In the genomic region with DNA sequence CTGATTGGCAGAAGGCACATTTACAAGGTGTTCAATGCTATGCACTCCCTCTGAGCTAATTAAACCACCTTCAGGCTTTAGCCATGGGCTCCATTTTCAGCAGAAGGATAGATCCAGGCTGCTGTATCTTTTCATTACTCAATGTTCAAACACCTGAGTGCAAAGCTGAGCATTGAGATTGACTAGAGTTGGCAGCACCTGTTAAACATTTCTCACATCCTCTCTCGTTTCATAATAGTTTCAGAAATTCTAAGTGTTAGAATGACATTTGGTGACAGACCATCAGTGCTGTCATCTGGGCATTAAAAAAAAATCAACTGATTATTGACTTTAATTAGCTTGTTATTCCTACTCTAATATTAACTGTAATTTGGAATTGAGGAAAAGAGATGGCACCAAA, we compare ENCODE assay signal across 17 cellular contexts.
DNase-seq lines count a peak whose midpoint lies in the region; TF ChIP-seq lines count a peak whose summit lies in the region.
"Had no signal": no experiment of that assay in that cellular context is flagged by ENCODE, and none has a peak within 500 bp of the region (broad histone marks: within the 10 kb centered on the region; RNA-seq: fewer than 3 reads in every experiment).

No MANE protein-coding gene starts in this region.

- TF ChIP-seq CTCF in mammary epithelial cell (conservative IDR thresholded peaks at IDR 0.05 in 1 of 2, IDR thresholded peaks at IDR 0.05 in 1 of 2; ENCODE audit: extremely low read depth in 1 of 2, insufficient read depth in 1 of 2, low read depth in 1 of 2, low read length in 2 of 2) (no peak), breast epithelium (IDR thresholded peaks at IDR 0.05) (no peak), OCI-LY3 (IDR thresholded peaks at IDR 0.05; ENCODE audit: low read depth, low read length) (no peak)

- CTCF ChIA-PET in mammary epithelial cell (lab: Charles Lee; ENCODE audit: low non-redundant PET) = no interaction called here

- H3K4me3 ChIP-seq in mammary epithelial cell (replicated peaks in 1 of 3; ENCODE audit: insufficient read depth in 1 of 3, low read depth in 2 of 3, low read length in 3 of 3) = no peak overlapping the region
- no peak overlapping the region for H3K4me3 ChIP-seq in breast epithelium
- H3K4me3 ChIP-seq in OCI-LY3 (ENCODE audit: low read length) = 0 out of 2 replicates have a peak overlapping the region, but pooled peaks have one; percentile 11

- H3K27ac ChIP-seq in mammary epithelial cell (ENCODE audit: insufficient read depth, low read depth, low read length) = no peak overlapping the region
- H3K27ac ChIP-seq in breast epithelium = peak overlapping the region in 1 of 2 donors; percentile 17
- peak overlapping the region; percentile 93 for H3K27ac ChIP-seq in OCI-LY3 (ENCODE audit: low read length)
- H3K27ac ChIP-seq in caudate nucleus (ENCODE audit: low read depth, low read length) = no peak overlapping the region
- H3K27ac ChIP-seq: HL-60, KMS-11 had no signal

- no peak for TF ChIP-seq POLR2A in breast epithelium (IDR thresholded peaks at IDR 0.05)

- H3K9ac ChIP-seq in mammary epithelial cell (ENCODE audit: insufficient read depth, low read length) (no peak overlapping the region), OCI-LY3 (ENCODE audit: low read length) (peak overlapping the region; percentile 56)
- H3K9ac ChIP-seq: KMS-11 had no signal

- no TSS peak for BruUV-seq in mammary epithelial cell (replicated peaks; lab: Mats Ljungman, UMichigan)

- H3K79me2 ChIP-seq in mammary epithelial cell (ENCODE audit: insufficient read depth, low read length) (no peaks in the 10 kb centered on the region), OCI-LY3 (ENCODE audit: low read length) (no peaks in the 10 kb centered on the region)

- in situ Hi-C loops in mammary epithelial cell (cut with MboI; ENCODE audit: low sequenced_read_pairs in 2 of 2) = no loop called here

- H3K9me3 ChIP-seq in mammary epithelial cell (replicated peaks; ENCODE audit: insufficient read depth, low read length) (no peaks in the 10 kb centered on the region), breast epithelium (no peaks in the 10 kb centered on the region), OCI-LY3 (ENCODE audit: insufficient read depth, low read length) (no peaks in the 10 kb centered on the region)

- WGBS in mammary epithelial cell (ENCODE audit: low coverage, missing lambda C conversion rate) = 8% methylated on average over 1 of the region's 1 CpG

- dilution Hi-C loops in mammary epithelial cell (cut with HindIII; ENCODE audit: low sequenced_read_pairs) = no loop called here

- no peaks in the 10 kb centered on the region for H3K27me3 ChIP-seq in mammary epithelial cell (ENCODE audit: insufficient read depth, low read length)
- H3K27me3 ChIP-seq in breast epithelium = no peaks in the 10 kb centered on the region
- H3K27me3 ChIP-seq in OCI-LY3 (ENCODE audit: low read depth, low read length) = no peaks in the 10 kb centered on the region

- H4K20me1 ChIP-seq in mammary epithelial cell (ENCODE audit: insufficient read depth, low read length) = no peaks in the 10 kb centered on the region
- no peaks in the 10 kb centered on the region for H4K20me1 ChIP-seq in OCI-LY3 (ENCODE audit: insufficient read depth, low read length)

- H2AFZ ChIP-seq in mammary epithelial cell (ENCODE audit: low read depth, low read length) (no peak overlapping the region), OCI-LY3 (ENCODE audit: low read depth, low read length) (no peak overlapping the region)

- H3K4me1 ChIP-seq in mammary epithelial cell (ENCODE audit: insufficient read depth, low read length) = no peaks in the 10 kb centered on the region
- H3K4me1 ChIP-seq in breast epithelium = no peaks in the 10 kb centered on the region
- H3K4me1 ChIP-seq in OCI-LY3 (ENCODE audit: low read length) = peaks cover 63% of the 10 kb centered on the region

- H3K4me2 ChIP-seq in mammary epithelial cell (ENCODE audit: insufficient read depth, low read depth, low read length) (peak overlapping the region; percentile 30), OCI-LY3 (ENCODE audit: low read length) (peak overlapping the region; percentile 48)
- H3K4me2 ChIP-seq: KMS-11 had no signal

- DNase-seq in NCI-H1105 (lab: John Stamatoyannopoulos, UW) (peak; percentile 39), NCI-H1105 treated with DMSO at 0.1 percent for 48 hours (lab: John Stamatoyannopoulos, UW) (no peak), mammary epithelial cell (no peak), breast epithelium (ENCODE audit: low spot score in 2 of 2) (no peak), caudate nucleus (lab: John Stamatoyannopoulos, UW) (no peak), pons (ENCODE audit: low spot score) (no peak)
- no peak for DNase-seq in central memory CD4-positive, alpha-beta T cell
- DNase-seq: 8988T, DMS153, GF-D8, NCI-H1694, NCI-H526 treated with DMSO at 0.1 percent for 48 hours, SW 1271, T-helper 2 cell had no signal

- intact Hi-C loops in mammary epithelial cell (cut with micrococcal nuclease) = no loop called here
- intact Hi-C loops in breast epithelium (cut with DNase I; ENCODE audit: low total_unique reads) = no loop called here

- H3K36me3 ChIP-seq in mammary epithelial cell (ENCODE audit: insufficient read depth, low read length) (no peaks in the 10 kb centered on the region), breast epithelium (no peaks in the 10 kb centered on the region), OCI-LY3 (replicated peaks; ENCODE audit: low read depth, low read length) (peaks cover 16% of the 10 kb centered on the region)
